ENCODE assay signal across 1 cellular context in genomic region chr22:22650803-22651515, GRCh38.
TF ChIP-seq lines count a peak whose summit lies in the region.
"Not testable (repeated sequence)": the region's sequence is repeated elsewhere in the genome, so short reads cannot be mapped to it uniquely, and the experiment has no call there.

No MANE protein-coding gene starts in this region.

TF ChIP-seq in K562, 482 proteins besides CTCF, POLR2A, EP300 and RAD21 (continued from another document):
- TF ChIP-seq REST (CRISPR knock-in tag; IDR thresholded peaks at IDR 0.05; ENCODE audit: low read depth) (peak; percentile 22; the same call in 1 of the 2 replicates), ZNF57 (CRISPR knock-in tag; IDR thresholded peaks at IDR 0.05) (peak; percentile 82; the same call in 1 of the 2 replicates), ELF4 (CRISPR knock-in tag; IDR thresholded peaks at IDR 0.05) (0 out of 2 replicates have a peak, but pooled peaks have one; percentile 26), ZNF79 (CRISPR knock-in tag; IDR thresholded peaks at IDR 0.05; ENCODE audit: low read depth) (0 out of 2 replicates have a peak, but pooled peaks have one; percentile 38), HBP1 (CRISPR knock-in tag; IDR thresholded peaks at IDR 0.05) (peak; percentile 65; the same call in 1 of the 2 replicates), CLOCK (CRISPR knock-in tag; IDR thresholded peaks at IDR 0.05; ENCODE audit: borderline replicate concordance) (peak; percentile 84; the same call in 1 of the 2 replicates), NR4A1 (CRISPR knock-in tag; IDR thresholded peaks at IDR 0.05) (peak; percentile 93), ELK3 (CRISPR knock-in tag; IDR thresholded peaks at IDR 0.05) (0 out of 2 replicates have a peak, but pooled peaks have one; percentile 35), RREB1 (CRISPR knock-in tag; IDR thresholded peaks at IDR 0.05) (peak; percentile 84), ZNF277 (CRISPR knock-in tag; IDR thresholded peaks at IDR 0.05; ENCODE audit: borderline replicate concordance) (peak; percentile 61; the same call in 1 of the 2 replicates), ZNF583 (CRISPR knock-in tag; IDR thresholded peaks at IDR 0.05) (peak; percentile 69; the same call in 1 of the 2 replicates)
- TF ChIP-seq NR4A1 (tag; IDR thresholded peaks at IDR 0.05) = not testable (repeated sequence)
TF ChIP-seq in K562: peak in this region for 40; not testable (repeated sequence) for 442.
